16 cellular contexts compared by ENCODE assay signal in genomic region chrX:70480660-70481018, GRCh38. TPM values are rescaled to one million over a fixed set of nuclear protein-coding genes. Genes with fewer than 3 reads are reported as not detected.
DNase-seq lines count a peak whose midpoint lies in the region; ATAC-seq and TF ChIP-seq lines count a peak whose summit lies in the region.
"Had no signal": no experiment of that assay in that cellular context is flagged by ENCODE, and none has a peak within 500 bp of the region (broad histone marks: within the 10 kb centered on the region; RNA-seq: fewer than 3 reads in every experiment).

No MANE protein-coding gene starts in this region.

- H3K36me3 ChIP-seq in thyroid gland, result no peaks in the 10 kb centered on the region

- peaks cover 28 to 73% of the 10 kb centered on the region in 2 donors for H3K4me1 ChIP-seq in thyroid gland

- peak overlapping the region; percentile 45; the same call in 1 of the 2 replicates for H3K27ac ChIP-seq in VCaP
- peak overlapping the region; percentile 79 to 85 (median 84) for H3K27ac ChIP-seq in thyroid gland

- H3K4me3 ChIP-seq in thyroid gland (replicated peaks in 1 of 3), result peak overlapping the region in 1 of 3 donors; percentile 4

- ATAC-seq in GM18870 (IDR thresholded peaks at IDR 0.05; ENCODE audit: unreplicated experiment) (no peak), HG03108 (IDR thresholded peaks at IDR 0.05; ENCODE audit: unreplicated experiment) (no peak), HG03045 (IDR thresholded peaks at IDR 0.05; ENCODE audit: unreplicated experiment) (no peak)

- no peaks in the 10 kb centered on the region for H3K9me3 ChIP-seq in thyroid gland

- TF ChIP-seq CTCF in VCaP (conservative IDR thresholded peaks at IDR 0.05), result no peak
- no peak for TF ChIP-seq CTCF in thyroid gland (IDR thresholded peaks at IDR 0.05)

- WGBS in thyroid gland, 2 donors, result 24 to 49% methylated on average over 3 to 9 of the region's 9 CpGs

- no peak for TF ChIP-seq POLR2A in thyroid gland (IDR thresholded peaks at IDR 0.05)

- intact Hi-C loops in thyroid gland (cut with DNase I), result no loop called here

- DNase-seq in fibroblast of peridontal ligament (ENCODE audit: extremely low read depth), result peak; percentile 25
- DNase-seq in middle frontal gyrus (ENCODE audit: extremely low spot score, low spot score), result peak; percentile 31
- DNase-seq in thyroid gland, result peak; percentile 43 to 57
- DNase-seq in SHP77 treated with DMSO at 0.1 percent for 48 hours (lab: John Stamatoyannopoulos, UW), result no peak
- DNase-seq: activated CD4-positive, CD25-positive, alpha-beta regulatory T cell; activated T-cell treated with anti-CD3 and anti-CD28 coated beads for 4 hours; IMR-90; NCI-H526 treated with DMSO at 0.1 percent for 48 hours; SIG-M5 had no signal

- H3K27me3 ChIP-seq in thyroid gland, result no peaks in the 10 kb centered on the region

RNA-seq across cellular contexts. Expression of gene DLG3, which starts 36.0 kb away (rescaled TPM):
- total RNA-seq in thyroid gland, result 10 to 100 TPM; 31.4 to 79.5 (median 61.9) TPM

RNA-seq across cellular contexts. Expression of gene GDPD2, which starts 57.5 kb away (rescaled TPM):
- not detected for total RNA-seq in thyroid gland
- total RNA-seq: epithelial cell of proximal tubule, IMR-90, kidney epithelial cell, posterior vena cava had no signal
